ENCODE assay signal across 22 cellular contexts in the genomic region with DNA sequence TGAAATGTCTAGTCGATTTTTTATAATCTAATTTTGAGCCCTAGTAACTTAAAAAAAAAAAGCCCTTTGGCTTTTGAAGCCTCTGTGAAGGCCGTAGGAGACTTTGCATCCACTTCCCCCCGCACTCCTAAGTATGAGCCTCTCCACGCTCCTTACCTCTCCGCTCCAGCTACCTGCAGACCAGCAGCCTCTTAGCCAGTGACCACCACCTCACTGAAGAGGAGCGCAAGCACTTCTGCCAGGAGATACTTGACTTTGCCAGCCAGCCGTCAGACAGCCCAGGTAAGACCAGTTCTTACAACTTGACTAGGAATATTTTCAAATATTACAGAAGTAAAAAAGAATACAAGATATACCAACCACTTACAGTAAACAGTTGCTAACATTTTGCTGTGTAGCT. TPM values are rescaled to one million over a fixed set of nuclear protein-coding genes. Genes with fewer than 3 reads are reported as not detected.
DNase-seq lines count a peak whose midpoint lies in the region; ATAC-seq and TF ChIP-seq lines count a peak whose summit lies in the region.
"Had no signal": no experiment of that assay in that cellular context is flagged by ENCODE, and none has a peak within 500 bp of the region (broad histone marks: within the 10 kb centered on the region; RNA-seq: fewer than 3 reads in every experiment).

No MANE protein-coding gene starts in this region.

- no peaks in the 10 kb centered on the region for H3K9me3 Mint-ChIP-seq in activated CD4-positive, alpha-beta T cell treated with anti-CD3 and anti-CD28 coated beads for 36 hours (ENCODE audit: low read depth)
- H3K9me3 Mint-ChIP-seq in CD4-positive, CD25-positive, alpha-beta regulatory T cell, result no peaks in the 10 kb centered on the region
- no peaks in the 10 kb centered on the region for H3K9me3 Mint-ChIP-seq in activated CD4-positive, alpha-beta memory T cell treated with anti-CD3 and anti-CD28 coated beads for 36 hours
- H3K9me3 Mint-ChIP-seq: endodermal cell, GM23338 had no signal

- H3K27ac ChIP-seq in CD4-positive, CD25-positive, alpha-beta regulatory T cell (ENCODE audit: insufficient read depth, low read length, poor library complexity, severe bottlenecking), result no peak overlapping the region
- H3K27ac ChIP-seq in left lung (no peak overlapping the region), caudate nucleus (ENCODE audit: low read depth, low read length) (no peak overlapping the region)
- H3K27ac ChIP-seq: A549; BLaER1 treated with 17β-estradiol and CSF1 and Interleukin-3, amounts not matched to agents 10 nM and 100 nM; body of pancreas; right atrium auricular region; upper lobe of left lung had no signal

- no peak for TF ChIP-seq CTCF in left lung (IDR thresholded peaks at IDR 0.05)

- no peak overlapping the region for H3K4me3 Mint-ChIP-seq in activated CD4-positive, alpha-beta T cell treated with anti-CD3 and anti-CD28 coated beads for 36 hours
- H3K4me3 Mint-ChIP-seq in CD4-positive, CD25-positive, alpha-beta regulatory T cell, result no peak overlapping the region
- no peak overlapping the region for H3K4me3 Mint-ChIP-seq in activated CD4-positive, alpha-beta memory T cell treated with anti-CD3 and anti-CD28 coated beads for 36 hours
- H3K4me3 Mint-ChIP-seq: endodermal cell, GM23338 had no signal

- peaks cover 63% of the 10 kb centered on the region for H3K36me3 Mint-ChIP-seq in activated CD4-positive, alpha-beta T cell treated with anti-CD3 and anti-CD28 coated beads for 36 hours (ENCODE audit: low read depth)
- H3K36me3 Mint-ChIP-seq in CD4-positive, CD25-positive, alpha-beta regulatory T cell, result peaks cover 57% of the 10 kb centered on the region
- H3K36me3 Mint-ChIP-seq in activated CD4-positive, alpha-beta memory T cell treated with anti-CD3 and anti-CD28 coated beads for 36 hours, result peaks cover 77% of the 10 kb centered on the region

- ATAC-seq in activated CD4-positive, alpha-beta T cell treated with anti-CD3 and anti-CD28 coated beads for 36 hours, result no peak
- no peak for ATAC-seq in CD4-positive, CD25-positive, alpha-beta regulatory T cell (ENCODE audit: low read depth in 2 of 2)
- peak; percentile 48 for ATAC-seq in left lung
- ATAC-seq: A549, body of pancreas, GM23338 had no signal

- peak overlapping the region; percentile 82 for H3K27ac Mint-ChIP-seq in activated CD4-positive, alpha-beta T cell treated with anti-CD3 and anti-CD28 coated beads for 36 hours
- H3K27ac Mint-ChIP-seq in CD4-positive, CD25-positive, alpha-beta regulatory T cell, result peak overlapping the region in 2 of 3 donors; percentile 86 to 88
- peak overlapping the region; percentile 75 for H3K27ac Mint-ChIP-seq in activated CD4-positive, alpha-beta memory T cell treated with anti-CD3 and anti-CD28 coated beads for 36 hours
- H3K27ac Mint-ChIP-seq: endodermal cell, GM23338 had no signal

- peaks cover 32% of the 10 kb centered on the region for H3K4me1 ChIP-seq in CD4-positive, CD25-positive, alpha-beta regulatory T cell (ENCODE audit: control insufficient read depth, insufficient read depth, low read length, poor library complexity, severe bottlenecking)
- H3K4me1 ChIP-seq in left lung, result peaks cover 0 to 21% of the 10 kb centered on the region in 2 donors
- H3K4me1 ChIP-seq: A549 had no signal

- no peak for DNase-seq in activated CD4-positive, alpha-beta T cell treated with anti-CD3 and anti-CD28 coated beads for 36 hours
- no peak for DNase-seq in activated CD4-positive, alpha-beta T cell treated with anti-CD3 and anti-CD28 coated beads for 1 hour
- DNase-seq in CD4-positive, CD25-positive, alpha-beta regulatory T cell, result no peak
- no peak for DNase-seq in activated CD4-positive, alpha-beta memory T cell treated with anti-CD3 and anti-CD28 coated beads for 36 hours
- no peak for DNase-seq in left lung
- no peak for DNase-seq in putamen (ENCODE audit: low spot score)
- no peak for DNase-seq in Ammon's horn (ENCODE audit: low spot score)
- DNase-seq in caudate nucleus (lab: John Stamatoyannopoulos, UW), result no peak
- DNase-seq: body of pancreas; DMS 273 treated with DMSO at 0.1 percent for 48 hours; endodermal cell; Kasumi-1; NCI-H1694; NCI-H774; stimulated activated CD4-positive, alpha-beta T cell treated with anti-CD3 and anti-CD28 coated beads, Interleukin-12 subunit alpha, Interleukin-12 subunit beta, amount 100 ng/mL, for 4 hours; stimulated activated CD4-positive, alpha-beta T cell treated with anti-CD3 and anti-CD28 coated beads, Interleukin-4, amount 100 ng/mL, for 4 hours; upper lobe of left lung had no signal

- H3K4me1 Mint-ChIP-seq in activated CD4-positive, alpha-beta T cell treated with anti-CD3 and anti-CD28 coated beads for 36 hours, result peaks cover 64% of the 10 kb centered on the region
- H3K4me1 Mint-ChIP-seq in CD4-positive, CD25-positive, alpha-beta regulatory T cell, result peaks cover 15 to 46% (median 35%) of the 10 kb centered on the region in 4 donors
- H3K4me1 Mint-ChIP-seq in activated CD4-positive, alpha-beta memory T cell treated with anti-CD3 and anti-CD28 coated beads for 36 hours (ENCODE audit: low read depth), result peaks cover 72% of the 10 kb centered on the region
- H3K4me1 Mint-ChIP-seq: endodermal cell had no signal

- intact Hi-C loops in activated CD4-positive, alpha-beta T cell treated with anti-CD3 and anti-CD28 coated beads for 36 hours (cut with DNase I, micrococcal nuclease), result loop anchor here in 1 of 2 experiments (10.0 kb wide), 1 partner anchor 265 kb away; no protein-coding TSS in a partner anchor
- intact Hi-C loops in activated CD4-positive, alpha-beta memory T cell treated with anti-CD3 and anti-CD28 coated beads for 36 hours (cut with micrococcal nuclease), result no loop called here
- intact Hi-C loops in left lung (cut with DNase I), result no loop called here

- POLR2A ChIA-PET in activated CD4-positive, alpha-beta T cell treated with anti-CD3 and anti-CD28 coated beads for 36 hours (lab: Charles Lee), result no interaction called here
- POLR2A ChIA-PET in activated CD4-positive, alpha-beta memory T cell treated with anti-CD3 and anti-CD28 coated beads for 36 hours (lab: Charles Lee), result no interaction called here

- H3K27me3 ChIP-seq in CD4-positive, CD25-positive, alpha-beta regulatory T cell (ENCODE audit: control insufficient read depth, insufficient read depth, low read length), result no peaks in the 10 kb centered on the region
- no peaks in the 10 kb centered on the region for H3K27me3 ChIP-seq in left lung
- H3K27me3 ChIP-seq: BLaER1 treated with 17β-estradiol and CSF1 and Interleukin-3, amounts not matched to agents 10 nM and 100 nM; body of pancreas; right atrium auricular region; upper lobe of left lung had no signal

- CTCF ChIA-PET in activated CD4-positive, alpha-beta T cell treated with anti-CD3 and anti-CD28 coated beads for 36 hours (lab: Charles Lee), result no interaction called here
- CTCF ChIA-PET in activated CD4-positive, alpha-beta memory T cell treated with anti-CD3 and anti-CD28 coated beads for 36 hours (lab: Charles Lee), result no interaction called here

- H3K36me3 ChIP-seq in CD4-positive, CD25-positive, alpha-beta regulatory T cell (ENCODE audit: control insufficient read depth, insufficient read depth, low read length), result peaks cover 79% of the 10 kb centered on the region
- H3K36me3 ChIP-seq in left lung, result peaks cover 0 to 100% of the 10 kb centered on the region in 2 donors

- H3K9me3 ChIP-seq in CD4-positive, CD25-positive, alpha-beta regulatory T cell (ENCODE audit: control insufficient read depth in 2 of 2, low read length in 2 of 2), result no peaks in the 10 kb centered on the region
- H3K9me3 ChIP-seq in left lung, result no peaks in the 10 kb centered on the region
- H3K9me3 ChIP-seq: A549; BLaER1 treated with 17β-estradiol and CSF1 and Interleukin-3, amounts not matched to agents 10 nM and 100 nM; body of pancreas; right atrium auricular region; upper lobe of left lung had no signal

- no peaks in the 10 kb centered on the region for H3K27me3 Mint-ChIP-seq in activated CD4-positive, alpha-beta T cell treated with anti-CD3 and anti-CD28 coated beads for 36 hours
- H3K27me3 Mint-ChIP-seq in CD4-positive, CD25-positive, alpha-beta regulatory T cell, result no peaks in the 10 kb centered on the region
- no peaks in the 10 kb centered on the region for H3K27me3 Mint-ChIP-seq in activated CD4-positive, alpha-beta memory T cell treated with anti-CD3 and anti-CD28 coated beads for 36 hours

- no peak overlapping the region for H3K4me3 ChIP-seq in CD4-positive, CD25-positive, alpha-beta regulatory T cell (ENCODE audit: low read depth, low read length)
- H3K4me3 ChIP-seq in left lung, result no peak overlapping the region
- H3K4me3 ChIP-seq: A549; BLaER1 treated with 17β-estradiol and CSF1 and Interleukin-3, amounts not matched to agents 10 nM and 100 nM; body of pancreas; GM23338; lung; right atrium auricular region; upper lobe of left lung had no signal

RNA-seq across cellular contexts. Expression of gene PWP2, which starts 27.4 kb away (rescaled TPM):
- total RNA-seq in activated CD4-positive, alpha-beta T cell treated with anti-CD3 and anti-CD28 coated beads for 36 hours, result 10 to 100 TPM; 28.9 to 54.1 TPM
- 17.6 TPM for total RNA-seq in CD4-positive, CD25-positive, alpha-beta regulatory T cell
- 10 to 100 TPM in 1 of 4 donors, 1 to 10 TPM in 1, under 1 TPM in 2; 0.78 to 15.7 (median 4.1) TPM for polyA plus RNA-seq in CD4-positive, CD25-positive, alpha-beta regulatory T cell
- total RNA-seq in activated CD4-positive, alpha-beta memory T cell treated with anti-CD3 and anti-CD28 coated beads for 36 hours, result 10 to 100 TPM; 38.5 to 39.8 TPM
- 1 to 10 TPM; 3.9 to 6.7 TPM for total RNA-seq in left lung

RNA-seq across cellular contexts. Expression of gene GATD3, which starts 53.6 kb away (rescaled TPM):
- 10 to 100 TPM; 30.3 to 43.2 TPM for total RNA-seq in activated CD4-positive, alpha-beta T cell treated with anti-CD3 and anti-CD28 coated beads for 36 hours
- 32.1 TPM for total RNA-seq in CD4-positive, CD25-positive, alpha-beta regulatory T cell
- 10 to 100 TPM in 2 of 4 donors, 1 to 10 TPM in 2; 3.9 to 51.4 (median 27.6) TPM for polyA plus RNA-seq in CD4-positive, CD25-positive, alpha-beta regulatory T cell
- 10 to 100 TPM; 40.1 to 44.9 TPM for total RNA-seq in activated CD4-positive, alpha-beta memory T cell treated with anti-CD3 and anti-CD28 coated beads for 36 hours
- 10 to 100 TPM in 1 of 2 donors, 1 to 10 TPM in 1; 8.8 to 10.8 TPM for total RNA-seq in left lung
